ENCODE assay signal across 15 cellular contexts in the genomic region with DNA sequence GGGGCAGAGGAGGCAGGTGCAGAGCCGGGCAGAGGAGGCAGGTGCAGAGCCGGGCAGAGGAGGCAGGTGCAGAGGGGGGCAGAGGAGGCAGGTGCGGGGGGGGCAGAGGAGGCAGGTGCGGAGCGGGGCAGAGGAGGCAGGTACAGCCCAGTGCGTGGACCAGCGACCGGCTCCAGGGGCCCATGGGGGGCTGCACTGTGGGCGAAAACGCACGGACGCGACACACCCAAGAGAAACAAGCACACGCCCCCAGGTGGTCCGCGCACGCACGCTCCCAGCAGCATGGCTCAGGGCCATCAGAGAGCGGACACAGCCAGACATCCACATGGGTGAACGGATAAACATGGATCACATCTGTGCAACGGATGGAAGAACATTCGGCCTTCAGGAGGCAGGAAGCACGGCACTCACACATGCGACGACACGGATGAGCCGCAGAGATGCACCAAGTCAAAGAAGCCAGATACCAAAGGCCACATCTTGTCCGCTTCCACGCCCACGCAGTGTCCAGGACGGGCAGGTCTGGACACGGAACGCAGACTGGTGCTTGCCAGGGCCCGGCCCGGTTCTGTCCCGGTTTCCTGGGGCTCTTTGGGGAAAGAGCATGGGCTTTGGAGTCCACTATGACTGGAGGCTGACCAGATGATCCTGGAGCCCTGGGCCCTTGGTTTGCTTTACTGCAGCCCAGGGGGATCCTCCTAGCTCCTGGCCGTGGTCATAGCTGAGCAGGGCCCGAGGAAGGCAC. TPM values are rescaled to one million over a fixed set of nuclear protein-coding genes. Genes with fewer than 3 reads are reported as not detected.
A peak's percentile ranks its signal among the peaks of the same experiment; 100 is the strongest.
DNase-seq lines count a peak whose midpoint lies in the region; ATAC-seq and TF ChIP-seq lines count a peak whose summit lies in the region.
"Had no signal": no experiment of that assay in that cellular context is flagged by ENCODE, and none has a peak within 500 bp of the region (broad histone marks: within the 10 kb centered on the region; RNA-seq: fewer than 3 reads in every experiment).

No MANE protein-coding gene starts in this region.

- H3K27me3 ChIP-seq in BLaER1 (no peaks in the 10 kb centered on the region), neuronal stem cell (ENCODE audit: control insufficient read depth in 3 of 3, insufficient read depth in 3 of 3, low read depth in 1 of 3, low read length in 3 of 3) (no peaks in the 10 kb centered on the region)
- peaks cover 0 to 21% (median 0%) of the 10 kb centered on the region in 11 experiments; a peak in 5 of 22 replicates for H3K27me3 ChIP-seq in BLaER1 treated with 17β-estradiol and CSF1 and Interleukin-3, amounts not matched to agents 10 nM and 100 nM
- H3K27me3 ChIP-seq: BE2C had no signal

- H3K79me1 ChIP-seq in neuronal stem cell (ENCODE audit: low read depth, low read length), result peaks cover 5% of the 10 kb centered on the region

- H3K36me3 ChIP-seq in BLaER1, result no peaks in the 10 kb centered on the region
- no peaks in the 10 kb centered on the region for H3K36me3 ChIP-seq in BLaER1 treated with 17β-estradiol and CSF1 and Interleukin-3, amounts not matched to agents 10 nM and 100 nM
- peaks cover 0 to 2% of the 10 kb centered on the region in 2 donors for H3K36me3 ChIP-seq in neuronal stem cell (replicated peaks in 1 of 2; ENCODE audit: control insufficient read depth in 2 of 2, insufficient read depth in 2 of 2, low read length in 2 of 2)
- H3K36me3 ChIP-seq: BE2C had no signal

- H2AFZ ChIP-seq in neuronal stem cell (ENCODE audit: low read length), result no peak overlapping the region

- 0 out of 2 replicates have a peak, but pooled peaks cover 3% of the 10 kb centered on the region for H3K4me1 Mint-ChIP-seq in WTC11
- H3K4me1 Mint-ChIP-seq: CD4-positive, CD25-positive, alpha-beta regulatory T cell; IgD-negative memory B cell had no signal

- 0 out of 2 replicates have a peak overlapping the region, but pooled peaks have one; percentile 75 for H3K27ac ChIP-seq in BLaER1
- H3K27ac ChIP-seq in BLaER1 treated with 17β-estradiol and CSF1 and Interleukin-3, amounts not matched to agents 10 nM and 100 nM, result no peak overlapping the region
- no peak overlapping the region for H3K27ac ChIP-seq in neuronal stem cell (replicated peaks; ENCODE audit: low read length)
- H3K27ac ChIP-seq: A549 had no signal

- H3K27ac Mint-ChIP-seq in WTC11, result peak overlapping the region; percentile 60
- H3K27ac Mint-ChIP-seq: CD4-positive, CD25-positive, alpha-beta regulatory T cell had no signal

- H4K91ac ChIP-seq in neuronal stem cell (ENCODE audit: low read depth, low read length, poor library complexity), result no peak overlapping the region

- POLR2A ChIA-PET in WTC11 (lab: Charles Lee), result no interaction called here

- no peak overlapping the region for H2BK120ac ChIP-seq in neuronal stem cell (ENCODE audit: low read depth, low read length)

- CTCF ChIA-PET in WTC11 (lab: Charles Lee), result interaction anchor here (1.6 kb wide), 1 partner anchor 52 kb away, joined by 4 read pairs; no protein-coding TSS in a partner anchor

- no peak for ATAC-seq in WTC11
- ATAC-seq in GM19395 (IDR thresholded peaks at IDR 0.05; ENCODE audit: unreplicated experiment), result no peak
- ATAC-seq: A549 had no signal

- peak overlapping the region; percentile 72 for H3K18ac ChIP-seq in neuronal stem cell (ENCODE audit: low read length)

- no peak overlapping the region for H3K4ac ChIP-seq in neuronal stem cell (ENCODE audit: low read length)

- no peak overlapping the region for H3K4me3 Mint-ChIP-seq in WTC11
- H3K4me3 Mint-ChIP-seq: CD4-positive, CD25-positive, alpha-beta regulatory T cell; H9; IgD-negative memory B cell had no signal

- peak overlapping the region; percentile 10 for H2BK12ac ChIP-seq in neuronal stem cell (ENCODE audit: low read length)

- no peak overlapping the region for H4K8ac ChIP-seq in neuronal stem cell (ENCODE audit: low read depth, low read length)

- H3K14ac ChIP-seq in neuronal stem cell (ENCODE audit: low read length), result peak overlapping the region; percentile 71

- no peak for TF ChIP-seq CTCF in WTC11 (IDR thresholded peaks at IDR 0.05)

- H3K9me3 Mint-ChIP-seq in WTC11, result no peaks in the 10 kb centered on the region
- H3K9me3 Mint-ChIP-seq: CD4-positive, CD25-positive, alpha-beta regulatory T cell; H9; IgD-negative memory B cell had no signal

- H2AK5ac ChIP-seq in neuronal stem cell (ENCODE audit: low read depth, low read length), result peak overlapping the region; percentile 63

- DNase-seq in WTC11 (ENCODE audit: low spot score) (no peak), neuronal stem cell (ENCODE audit: low spot score) (no peak), CD1c-positive myeloid dendritic cell (ENCODE audit: extremely low spot score) (no peak), GM19240 (ENCODE audit: insufficient read length, low spot score) (no peak)
- DNase-seq: BE2C; Calu3; CD4-positive, CD25-positive, alpha-beta regulatory T cell; DMS 273 treated with DMSO at 0.1 percent for 48 hours; GOT3; H9 had no signal

- H3K4me3 ChIP-seq in BLaER1 (no peak overlapping the region), neuronal stem cell (ENCODE audit: low read length in 2 of 2) (peak overlapping the region in 1 of 2 donors; percentile 27)
- H3K4me3 ChIP-seq in BLaER1 treated with 17β-estradiol and CSF1 and Interleukin-3, amounts not matched to agents 10 nM and 100 nM, result no peak overlapping the region
- H3K4me3 ChIP-seq: A549 had no signal

- H3K27me3 Mint-ChIP-seq in WTC11 (ENCODE audit: low read depth), result no peaks in the 10 kb centered on the region

- H3K23ac ChIP-seq in neuronal stem cell (ENCODE audit: low read depth, low read length, poor library complexity), result peak overlapping the region; percentile 80

- peaks cover 99% of the 10 kb centered on the region for H3K4me1 ChIP-seq in BLaER1
- peaks cover 49 to 100% (median 97%) of the 10 kb centered on the region in 10 experiments for H3K4me1 ChIP-seq in BLaER1 treated with 17β-estradiol and CSF1 and Interleukin-3, amounts not matched to agents 10 nM and 100 nM
- peaks cover 2 to 14% of the 10 kb centered on the region in 2 donors for H3K4me1 ChIP-seq in neuronal stem cell (ENCODE audit: control insufficient read depth in 2 of 2, insufficient read depth in 1 of 2, low read depth in 1 of 2, low read length in 2 of 2)
- H3K4me1 ChIP-seq: A549, BE2C had no signal

- WGBS in neuronal stem cell (ENCODE audit: extremely low coverage in 2 of 2, insufficient read length in 2 of 2, insufficient replicate concordance in 1 of 2), 2 donors, result no CpG with 5 or more reads among the region's 38 CpGs

- no peak overlapping the region for H3K9ac ChIP-seq in BLaER1
- no peak overlapping the region for H3K9ac ChIP-seq in BLaER1 treated with 17β-estradiol and CSF1 and Interleukin-3, amounts not matched to agents 10 nM and 100 nM
- H3K9ac ChIP-seq in neuronal stem cell (ENCODE audit: low read depth, low read length, poor library complexity), result no peak overlapping the region

- no peaks in the 10 kb centered on the region for H3K36me3 Mint-ChIP-seq in WTC11
- H3K36me3 Mint-ChIP-seq: CD4-positive, CD25-positive, alpha-beta regulatory T cell had no signal

- H4K20me1 ChIP-seq in BLaER1, result peaks cover 53% of the 10 kb centered on the region
- H4K20me1 ChIP-seq in BLaER1 treated with 17β-estradiol and CSF1 and Interleukin-3, amounts not matched to agents 10 nM and 100 nM, result peaks cover 38 to 98% (median 90%) of the 10 kb centered on the region in 11 experiments

- peak overlapping the region; percentile 58 for H2BK15ac ChIP-seq in neuronal stem cell (ENCODE audit: low read length)

- no peaks in the 10 kb centered on the region for H3K9me3 ChIP-seq in BLaER1
- no peaks in the 10 kb centered on the region for H3K9me3 ChIP-seq in BLaER1 treated with 17β-estradiol and CSF1 and Interleukin-3, amounts not matched to agents 10 nM and 100 nM (replicated peaks in 1 of 11)
- H3K9me3 ChIP-seq in neuronal stem cell (replicated peaks in 1 of 2; ENCODE audit: control insufficient read depth in 2 of 2, insufficient read depth in 1 of 2, low read depth in 1 of 2, low read length in 2 of 2), result peaks cover 0 to 2% of the 10 kb centered on the region in 2 donors
- H3K9me3 ChIP-seq: A549, BE2C had no signal

- H3K4me2 ChIP-seq in BLaER1 (peak overlapping the region; percentile 93), neuronal stem cell (ENCODE audit: insufficient read depth, low read length, poor library complexity, severe bottlenecking) (no peak overlapping the region)
- peak overlapping the region in 9 of 11 experiments; percentile 1 to 97 (median 87); a peak in 12 of 22 replicates for H3K4me2 ChIP-seq in BLaER1 treated with 17β-estradiol and CSF1 and Interleukin-3, amounts not matched to agents 10 nM and 100 nM
- H3K4me2 ChIP-seq: A549 had no signal

- no peak overlapping the region for H2BK5ac ChIP-seq in neuronal stem cell (ENCODE audit: low read length)

TF ChIP-seq in WTC11, 78 proteins besides CTCF, POLR2A, EP300 and RAD21:
- no peak for TF ChIP-seq ZNF219 (CRISPR knock-in tag; IDR thresholded peaks at IDR 0.05; ENCODE audit: borderline replicate concordance)
- TF ChIP-seq NR2C2 (CRISPR knock-in tag; IDR thresholded peaks at IDR 0.05), result no peak
- no peak for TF ChIP-seq RELA (CRISPR knock-in tag; IDR thresholded peaks at IDR 0.05; ENCODE audit: borderline replicate concordance)
- no peak for TF ChIP-seq SP1 (CRISPR knock-in tag; conservative IDR thresholded peaks at IDR 0.05)
- TF ChIP-seq ZNF416 (CRISPR knock-in tag; IDR thresholded peaks at IDR 0.05), result no peak
- TF ChIP-seq, protein P1, sequence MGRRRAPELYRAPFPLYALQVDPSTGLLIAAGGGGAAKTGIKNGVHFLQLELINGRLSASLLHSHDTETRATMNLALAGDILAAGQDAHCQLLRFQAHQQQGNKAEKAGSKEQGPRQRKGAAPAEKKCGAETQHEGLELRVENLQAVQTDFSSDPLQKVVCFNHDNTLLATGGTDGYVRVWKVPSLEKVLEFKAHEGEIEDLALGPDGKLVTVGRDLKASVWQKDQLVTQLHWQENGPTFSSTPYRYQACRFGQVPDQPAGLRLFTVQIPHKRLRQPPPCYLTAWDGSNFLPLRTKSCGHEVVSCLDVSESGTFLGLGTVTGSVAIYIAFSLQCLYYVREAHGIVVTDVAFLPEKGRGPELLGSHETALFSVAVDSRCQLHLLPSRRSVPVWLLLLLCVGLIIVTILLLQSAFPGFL (CRISPR knock-in tag; IDR thresholded peaks at IDR 0.05; ENCODE audit: borderline replicate concordance), result no peak
- TF ChIP-seq, protein P2, sequence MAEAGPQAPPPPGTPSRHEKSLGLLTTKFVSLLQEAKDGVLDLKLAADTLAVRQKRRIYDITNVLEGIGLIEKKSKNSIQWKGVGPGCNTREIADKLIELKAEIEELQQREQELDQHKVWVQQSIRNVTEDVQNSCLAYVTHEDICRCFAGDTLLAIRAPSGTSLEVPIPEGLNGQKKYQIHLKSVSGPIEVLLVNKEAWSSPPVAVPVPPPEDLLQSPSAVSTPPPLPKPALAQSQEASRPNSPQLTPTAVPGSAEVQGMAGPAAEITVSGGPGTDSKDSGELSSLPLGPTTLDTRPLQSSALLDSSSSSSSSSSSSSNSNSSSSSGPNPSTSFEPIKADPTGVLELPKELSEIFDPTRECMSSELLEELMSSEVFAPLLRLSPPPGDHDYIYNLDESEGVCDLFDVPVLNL (CRISPR knock-in tag; IDR thresholded peaks at IDR 0.05; ENCODE audit: borderline replicate concordance, low read depth), result no peak
- no peak for TF ChIP-seq MYBL2 (CRISPR knock-in tag; IDR thresholded peaks at IDR 0.05)
TF ChIP-seq in WTC11: peak in this region for 0.

RNA-seq across cellular contexts. Expression of a gene that starts 21.8 kb away (rescaled TPM):
- 13.1 to 17.7 TPM (median 14.8 TPM) in 3 replicates for total RNA-seq in WTC11 (2021)
- 9.5 TPM for polyA plus RNA-seq in neuronal stem cell (2013, experiment 1 of 2)
- polyA plus RNA-seq in neuronal stem cell (2013, experiment 2 of 2), result 9.7 TPM
